In the genomic region with DNA sequence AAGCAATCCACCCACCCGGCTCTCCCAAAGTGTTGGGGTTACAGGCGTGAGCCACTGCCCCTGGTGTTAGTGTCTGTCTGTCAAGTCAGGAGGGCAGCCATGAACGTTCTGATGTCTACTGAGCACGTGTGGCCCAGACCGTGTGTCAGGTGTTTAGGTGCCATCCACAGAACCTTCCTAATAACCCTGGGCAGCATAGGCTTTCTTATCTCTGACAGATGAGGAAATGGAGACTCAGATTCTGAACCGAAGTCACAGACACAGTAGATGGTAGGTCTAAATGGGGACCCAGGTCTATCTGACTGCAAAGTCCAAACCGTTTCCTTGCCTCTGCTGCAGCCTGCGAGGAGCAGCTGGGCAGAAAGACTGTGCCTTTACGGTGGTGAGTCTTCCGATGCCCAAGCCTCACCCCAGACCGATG, we compare ENCODE assay signal across 8 cellular contexts. TPM values are rescaled to one million over a fixed set of nuclear protein-coding genes. Genes with fewer than 3 reads are reported as not detected.
DNase-seq lines count a peak whose midpoint lies in the region; ATAC-seq, FAIRE-seq and TF ChIP-seq lines count a peak whose summit lies in the region.

No MANE protein-coding gene starts in this region.

- peaks cover 83% of the 10 kb centered on the region for H3K4me1 Mint-ChIP-seq in CD4-positive, alpha-beta T cell (ENCODE audit: low read depth)
- H3K4me1 Mint-ChIP-seq in IgD-negative memory B cell (peaks cover 36 to 43% (median 36%) of the 10 kb centered on the region in 3 donors), brain (peaks cover 27% of the 10 kb centered on the region)
- peaks cover 43 to 72% (median 68%) of the 10 kb centered on the region in 7 donors for H3K4me1 Mint-ChIP-seq in naive thymus-derived CD4-positive, alpha-beta T cell

- H3K36me3 ChIP-seq in naive thymus-derived CD4-positive, alpha-beta T cell (ENCODE audit: control insufficient read depth in 2 of 3, insufficient read depth in 3 of 3, low read length in 3 of 3), result peaks cover 0 to 8% (median 0%) of the 10 kb centered on the region in 3 experiments

- H3K4me3 Mint-ChIP-seq in CD4-positive, alpha-beta T cell, result peak overlapping the region; percentile 91
- H3K4me3 Mint-ChIP-seq in IgD-negative memory B cell (peak overlapping the region; percentile 86 to 94 (median 88)), brain (peak overlapping the region; percentile 78 to 86 (median 79))
- peak overlapping the region; percentile 86 to 97 (median 90) for H3K4me3 Mint-ChIP-seq in naive thymus-derived CD4-positive, alpha-beta T cell

- intact Hi-C loops in CD4-positive, alpha-beta T cell (cut with DNase I, micrococcal nuclease), result loop anchor here (2.0 to 10.0 kb wide), 6 partner anchors 18 to 680 kb away; no protein-coding TSS in a partner anchor
- intact Hi-C loops in naive thymus-derived CD4-positive, alpha-beta T cell (cut with micrococcal nuclease), result loop anchor here in 1 of 2 donors (2.0 to 10.0 kb wide), 3 partner anchors 142 to 550 kb away; a partner anchor contains a TSS

- H3K27ac ChIP-seq in CD4-positive, alpha-beta T cell (ENCODE audit: low read depth, low read length), result peak overlapping the region; percentile 92
- H3K27ac ChIP-seq in naive thymus-derived CD4-positive, alpha-beta T cell (ENCODE audit: low read depth, low read length), result peak overlapping the region; percentile 75

- no peak for DNase-seq in CD4-positive, alpha-beta T cell
- no peak for DNase-seq in naive thymus-derived CD4-positive, alpha-beta T cell
- DNase-seq in frontal cortex (ENCODE audit: low spot score in 2 of 2) (no peak), glomerular visceral epithelial cell (ENCODE audit: extremely low spot score) (no peak)

- POLR2A ChIA-PET in CD4-positive, alpha-beta T cell (lab: Charles Lee), result interaction anchor here (0.8 to 9.1 kb wide), 11 partner anchors 14 to 76 kb away, joined by 3 to 178 read pairs (median 11); no protein-coding TSS in a partner anchor
- POLR2A ChIA-PET in naive thymus-derived CD4-positive, alpha-beta T cell (lab: Charles Lee), result interaction anchor here (0.8 to 8.8 kb wide), 13 partner anchors 13 to 80 kb away, joined by 3 to 159 read pairs (median 7); a partner anchor contains a TSS

- TF ChIP-seq CTCF in CD4-positive, alpha-beta T cell (IDR thresholded peaks at IDR 0.05), result no peak
- TF ChIP-seq CTCF in brain (conservative IDR thresholded peaks at IDR 0.05), result no peak

- ATAC-seq in CD4-positive, alpha-beta T cell (ENCODE audit: poor library complexity), result peak; percentile 4
- no peak for ATAC-seq in naive thymus-derived CD4-positive, alpha-beta T cell
- ATAC-seq in GM21619 (IDR thresholded peaks at IDR 0.05; ENCODE audit: unreplicated experiment) (no peak), GM21390 (IDR thresholded peaks at IDR 0.05; ENCODE audit: unreplicated experiment) (no peak)

- H3K27me3 Mint-ChIP-seq in CD4-positive, alpha-beta T cell, result no peaks in the 10 kb centered on the region
- peaks cover 1% of the 10 kb centered on the region for H3K27me3 Mint-ChIP-seq in IgD-negative memory B cell
- peaks cover 57% of the 10 kb centered on the region for H3K27me3 Mint-ChIP-seq in brain
- peaks cover 0 to 4% (median 0%) of the 10 kb centered on the region in 5 donors for H3K27me3 Mint-ChIP-seq in naive thymus-derived CD4-positive, alpha-beta T cell

- H3K27ac Mint-ChIP-seq in CD4-positive, alpha-beta T cell, result peak overlapping the region; percentile 95
- H3K27ac Mint-ChIP-seq in IgD-negative memory B cell (peak overlapping the region; percentile 44 to 78 (median 58)), brain (no peak overlapping the region)
- peak overlapping the region; percentile 23 to 97 (median 94) for H3K27ac Mint-ChIP-seq in naive thymus-derived CD4-positive, alpha-beta T cell

- peaks cover 31% of the 10 kb centered on the region for H3K36me3 Mint-ChIP-seq in CD4-positive, alpha-beta T cell (ENCODE audit: low read depth)
- H3K36me3 Mint-ChIP-seq in IgD-negative memory B cell, result no peaks in the 10 kb centered on the region
- H3K36me3 Mint-ChIP-seq in brain, result no peaks in the 10 kb centered on the region
- no peaks in the 10 kb centered on the region for H3K36me3 Mint-ChIP-seq in naive thymus-derived CD4-positive, alpha-beta T cell

- peaks cover 51 to 62% of the 10 kb centered on the region in 2 donors for H3K4me1 ChIP-seq in naive thymus-derived CD4-positive, alpha-beta T cell (ENCODE audit: control insufficient read depth in 2 of 2, insufficient read depth in 2 of 2, low read length in 2 of 2)

- no peaks in the 10 kb centered on the region for H3K9me3 Mint-ChIP-seq in CD4-positive, alpha-beta T cell
- H3K9me3 Mint-ChIP-seq in IgD-negative memory B cell (no peaks in the 10 kb centered on the region), brain (no peaks in the 10 kb centered on the region)
- H3K9me3 Mint-ChIP-seq in naive thymus-derived CD4-positive, alpha-beta T cell, result no peaks in the 10 kb centered on the region

- peak overlapping the region; percentile 72 for H3K4me3 ChIP-seq in naive thymus-derived CD4-positive, alpha-beta T cell (ENCODE audit: low read length)

- H3K9me3 ChIP-seq in CD4-positive, alpha-beta T cell (ENCODE audit: control insufficient read depth, low read length), result no peaks in the 10 kb centered on the region
- H3K9me3 ChIP-seq in naive thymus-derived CD4-positive, alpha-beta T cell (ENCODE audit: control insufficient read depth in 2 of 3, low read length in 3 of 3), result no peaks in the 10 kb centered on the region

- no peak for FAIRE-seq in frontal cortex (lab: Jason Lieb, UNC)

- CTCF ChIA-PET in CD4-positive, alpha-beta T cell (lab: Charles Lee), result interaction anchor here (1.0 to 2.5 kb wide), 7 partner anchors 15 to 142 kb away, joined by 3 to 13 read pairs (median 6); no protein-coding TSS in a partner anchor
- CTCF ChIA-PET in naive thymus-derived CD4-positive, alpha-beta T cell (lab: Charles Lee), result interaction anchor here (1.1 to 7.1 kb wide), 14 partner anchors 13 to 80 kb away, joined by 4 to 44 read pairs (median 12); no protein-coding TSS in a partner anchor

- no peaks in the 10 kb centered on the region for H3K27me3 ChIP-seq in CD4-positive, alpha-beta T cell (ENCODE audit: control insufficient read depth, insufficient read depth, low read length)
- no peaks in the 10 kb centered on the region for H3K27me3 ChIP-seq in naive thymus-derived CD4-positive, alpha-beta T cell (ENCODE audit: control insufficient read depth in 2 of 2, insufficient read depth in 2 of 2, low read length in 2 of 2)

RNA-seq across cellular contexts. Expression of a gene that starts 0.6 kb away (rescaled TPM):
- 10 to 100 TPM; 31.7 to 35.0 TPM for total RNA-seq in CD4-positive, alpha-beta T cell
- polyA plus RNA-seq in IgD-negative memory B cell, result 6.8 TPM
- 1.4 TPM for polyA plus RNA-seq in brain (ENCODE audit: insufficient read depth, low read depth, low replicate concordance)
- total RNA-seq in naive thymus-derived CD4-positive, alpha-beta T cell, result 10 to 100 TPM in 4 of 5 experiments, 1 to 10 TPM in 1; 5.2 to 91.6 (median 85.6) TPM
- 10 to 100 TPM; 55.1 to 66.3 TPM for polyA plus RNA-seq in naive thymus-derived CD4-positive, alpha-beta T cell
- 3.3 TPM for total RNA-seq in frontal cortex

Comparison
In these comparisons a context has a peak if more than half of its experiments do, and no peak if none do; other contexts are left out.
1. H3K27ac Mint-ChIP-seq: peak in CD4-positive, alpha-beta T cell (single experiment), IgD-negative memory B cell (3 of 3) and naive thymus-derived CD4-positive, alpha-beta T cell (9 of 9); none in brain (0 of 5).
2. Peak in every context shown above with its lines, with median percentiles within 50 percentile points of each other: H3K4me3 Mint-ChIP-seq.